In the genomic region with DNA sequence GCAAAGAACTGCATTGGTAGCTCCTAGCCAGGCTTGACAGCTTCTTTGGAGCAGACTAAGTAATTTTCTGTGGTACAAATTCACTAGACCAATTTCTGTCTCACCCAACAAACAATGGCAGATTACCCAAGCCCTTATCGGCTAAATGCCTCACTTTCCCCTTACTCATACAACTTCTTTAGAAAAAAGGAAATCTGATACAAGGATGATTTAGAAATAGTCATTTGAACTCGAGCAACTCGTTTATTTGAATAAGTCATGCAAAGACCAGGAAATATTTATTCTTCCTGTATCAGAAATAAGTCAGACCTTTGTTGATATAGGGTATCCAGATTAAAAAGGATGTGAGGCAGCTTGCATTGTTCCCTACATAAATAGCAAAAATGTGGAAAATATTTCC, we compare ENCODE assay signal across 27 cellular contexts.
DNase-seq lines count a peak whose midpoint lies in the region; ATAC-seq, FAIRE-seq and TF ChIP-seq lines count a peak whose summit lies in the region.
"Had no signal": no experiment of that assay in that cellular context is flagged by ENCODE, and none has a peak within 500 bp of the region (broad histone marks: within the 10 kb centered on the region; RNA-seq: fewer than 3 reads in every experiment).

No MANE protein-coding gene starts in this region.

- peak; percentile 81 for ATAC-seq in PC-3
- ATAC-seq in GM21367 (IDR thresholded peaks at IDR 0.05; ENCODE audit: unreplicated experiment): no peak
- ATAC-seq in HepG2: no peak
- ATAC-seq: activated CD8-positive, alpha-beta T cell treated with anti-CD3 and anti-CD28 coated beads for 36 hours; activated naive CD8-positive, alpha-beta T cell treated with anti-CD3 and anti-CD28 coated beads, Interleukin-2, amount 50 U/mL, for 24 hours; gastrocnemius medialis; pancreas; right lobe of liver had no signal

- H3K9me3 Mint-ChIP-seq in nephron: no peaks in the 10 kb centered on the region

- TF ChIP-seq RAD21 in HepG2 (CRISPR knock-in tag; IDR thresholded peaks at IDR 0.05): no peak

- TF ChIP-seq EP300 in HepG2 (IDR thresholded peaks at IDR 0.05; ENCODE audit: low read depth in 2 of 2, low read length in 2 of 2) (no peak), HepG2 (CRISPR knock-in tag; IDR thresholded peaks at IDR 0.05; ENCODE audit: borderline replicate concordance) (no peak)

- H3K79me2 ChIP-seq in PC-3 (ENCODE audit: low read length) (no peaks in the 10 kb centered on the region), HepG2 (ENCODE audit: insufficient read depth, low read length) (no peaks in the 10 kb centered on the region)

- BruUV-seq in PC-3 (replicated peaks; lab: Mats Ljungman, UMichigan) (no TSS peak), HepG2 (replicated peaks; lab: Mats Ljungman, UMichigan) (no TSS peak)

- no peak overlapping the region for H2AFZ ChIP-seq in PC-3 (ENCODE audit: low read length)
- H2AFZ ChIP-seq in HepG2 (ENCODE audit: low read length): no peak overlapping the region

- FAIRE-seq in HepG2 (lab: Jason Lieb, UNC): no peak
- FAIRE-seq: keratinocyte, pancreas had no signal

- H3K27ac ChIP-seq in PC-3 (ENCODE audit: low read length): peak overlapping the region; percentile 68
- H3K27ac ChIP-seq in HepG2 (ENCODE audit: extremely low read length, insufficient read depth, low read length): no peak overlapping the region
- H3K27ac ChIP-seq: gastrocnemius medialis, KMS-11, right lobe of liver, transverse colon had no signal

- H3K4me1 Mint-ChIP-seq in nephron: peaks cover 13% of the 10 kb centered on the region
- H3K4me1 Mint-ChIP-seq: activated naive CD8-positive, alpha-beta T cell treated with anti-CD3 and anti-CD28 coated beads, Interleukin-2, amount 50 U/mL, for 24 hours; naive B cell had no signal

- TF ChIP-seq CTCF in AG09319 (IDR thresholded peaks at IDR 0.05; ENCODE audit: low read depth, low read length) (no peak), PC-3 (conservative IDR thresholded peaks at IDR 0.05; ENCODE audit: low read depth, low read length) (no peak), nephron (IDR thresholded peaks at IDR 0.05; ENCODE audit: unreplicated experiment in 3 of 3) (no peak), HepG2 (CRISPR knock-in tag; IDR thresholded peaks at IDR 0.05) (no peak)

- H3K9me3 ChIP-seq in PC-3 (ENCODE audit: low read length) (no peaks in the 10 kb centered on the region), HepG2 (ENCODE audit: low read length) (no peaks in the 10 kb centered on the region)
- H3K9me3 ChIP-seq: gastrocnemius medialis, HAP-1, pancreas, right lobe of liver, transverse colon had no signal

- no peaks in the 10 kb centered on the region for H4K20me1 ChIP-seq in PC-3 (ENCODE audit: low read length)
- H4K20me1 ChIP-seq in HepG2 (ENCODE audit: insufficient read depth, low read length): no peaks in the 10 kb centered on the region

- H3K4me1 ChIP-seq in PC-3 (ENCODE audit: insufficient read depth, low read length): peaks cover 45% of the 10 kb centered on the region
- no peaks in the 10 kb centered on the region for H3K4me1 ChIP-seq in HepG2 (ENCODE audit: insufficient read depth, low read length)
- H3K4me1 ChIP-seq: gastrocnemius medialis, pancreas had no signal

- in situ Hi-C loops in HepG2 (cut with HindIII; ENCODE audit: extremely low pct_ligation_motif_present, low pct_unique_long_range_greater_than_20kb): no loop called here

- H3F3A ChIP-seq in PC-3 (ENCODE audit: low read length, unreplicated experiment): peaks cover 5% of the 10 kb centered on the region

- POLR2A ChIA-PET in PC-3 (lab: Charles Lee; ENCODE audit: unreplicated experiment): no interaction called here
- POLR2A ChIA-PET in HepG2 (lab: Yijun Ruan, JAX): no interaction called here

- peak overlapping the region in 2 of 3 experiments; percentile 5 to 35 for H3K27ac Mint-ChIP-seq in nephron
- H3K27ac Mint-ChIP-seq: activated CD8-positive, alpha-beta T cell treated with anti-CD3 and anti-CD28 coated beads for 36 hours; activated naive CD8-positive, alpha-beta T cell treated with anti-CD3 and anti-CD28 coated beads, Interleukin-2, amount 50 U/mL, for 24 hours; naive B cell; stimulated activated naive CD8-positive, alpha-beta T cell treated with anti-CD3 and anti-CD28 coated beads, Interleukin-15, Interleukin-2, amounts not matched to agents 100 ng/mL and 50 ng/mL, for 24 hours had no signal

- H3K36me3 Mint-ChIP-seq in nephron (ENCODE audit: low read depth): no peaks in the 10 kb centered on the region
- H3K36me3 Mint-ChIP-seq: naive B cell had no signal

- CTCF ChIA-PET in PC-3 (lab: Charles Lee) (no interaction called here), HepG2 (lab: Yijun Ruan, JAX; ENCODE audit: low intra/inter-chr PET ratio, low total read pairs) (no interaction called here)

- H3K9ac ChIP-seq in PC-3 (ENCODE audit: low read length): no peak overlapping the region
- no peak overlapping the region for H3K9ac ChIP-seq in HepG2 (ENCODE audit: insufficient read depth, low read depth, low read length)
- H3K9ac ChIP-seq: KMS-11 had no signal

- no peak overlapping the region for H3K4me3 ChIP-seq in PC-3 (ENCODE audit: low read length)
- H3K4me3 ChIP-seq in HepG2 (replicated peaks in 1 of 3; ENCODE audit: insufficient read depth in 1 of 3, low read depth in 2 of 3, low read length in 3 of 3): no peak overlapping the region
- H3K4me3 ChIP-seq: gastrocnemius medialis, HAP-1, pancreas, right lobe of liver, transverse colon had no signal

- no peak overlapping the region for H3K4me3 Mint-ChIP-seq in nephron
- H3K4me3 Mint-ChIP-seq: activated CD8-positive, alpha-beta T cell treated with anti-CD3 and anti-CD28 coated beads for 36 hours; activated naive CD8-positive, alpha-beta T cell treated with anti-CD3 and anti-CD28 coated beads, Interleukin-2, amount 50 U/mL, for 24 hours; naive B cell; stimulated activated naive CD8-positive, alpha-beta T cell treated with anti-CD3 and anti-CD28 coated beads, Interleukin-15, Interleukin-2, amounts not matched to agents 100 ng/mL and 50 ng/mL, for 24 hours had no signal

- H3K27me3 Mint-ChIP-seq in nephron (ENCODE audit: low read depth): no peaks in the 10 kb centered on the region
- H3K27me3 Mint-ChIP-seq: activated CD8-positive, alpha-beta T cell treated with anti-CD3 and anti-CD28 coated beads for 36 hours; activated naive CD8-positive, alpha-beta T cell treated with anti-CD3 and anti-CD28 coated beads, Interleukin-2, amount 50 U/mL, for 24 hours; naive B cell; stimulated activated naive CD8-positive, alpha-beta T cell treated with anti-CD3 and anti-CD28 coated beads, Interleukin-15, Interleukin-2, amounts not matched to agents 100 ng/mL and 50 ng/mL, for 24 hours had no signal

- peak; percentile 52 for DNase-seq in AG09319 (ENCODE audit: extremely low read depth, low read depth)
- DNase-seq in PC-3: peak; percentile 87
- peak; percentile 17 for DNase-seq in dedifferentiated amniotic fluid mesenchymal stem cell (ENCODE audit: extremely low spot score)
- no peak for DNase-seq in HepG2 (ENCODE audit: low spot score)
- DNase-seq in NCI-H1105 treated with DMSO at 0.1 percent for 48 hours (lab: John Stamatoyannopoulos, UW): no peak
- no peak for DNase-seq in NCI-H526 (lab: John Stamatoyannopoulos, UW)
- DNase-seq: activated CD8-positive, alpha-beta T cell treated with anti-CD3 and anti-CD28 coated beads for 36 hours; activated gamma-delta T cell; activated naive CD8-positive, alpha-beta T cell treated with anti-CD3 and anti-CD28 coated beads, Interleukin-2, amount 50 U/mL, for 24 hours; gastrocnemius medialis; GF-D8; hypothalamus; mesendoderm; naive B cell; NCI-H187 treated with DMSO at 0.1 percent for 48 hours; NCI-H345; NCI-H82; pancreas; right lobe of liver; Right ventricle myocardium superior; transverse colon had no signal

- H3K36me3 ChIP-seq in PC-3 (ENCODE audit: low read depth, low read length) (no peaks in the 10 kb centered on the region), HepG2 (replicated peaks in 1 of 2; ENCODE audit: control insufficient read depth in 1 of 2, insufficient read depth in 2 of 2, low read length in 2 of 2) (no peaks in the 10 kb centered on the region)
- H3K36me3 ChIP-seq: gastrocnemius medialis, HAP-1, pancreas, right lobe of liver, transverse colon had no signal

- no peaks in the 10 kb centered on the region for H3K27me3 ChIP-seq in PC-3 (ENCODE audit: low read length)
- H3K27me3 ChIP-seq in HepG2 (ENCODE audit: control insufficient read depth in 1 of 2, insufficient read depth in 2 of 2, low read length in 2 of 2): no peaks in the 10 kb centered on the region
- H3K27me3 ChIP-seq: gastrocnemius medialis, pancreas, right lobe of liver, transverse colon had no signal

- H3K4me2 ChIP-seq in PC-3 (ENCODE audit: low read length) (peak overlapping the region; percentile 47; the same call in 1 of the 2 replicates), HepG2 (ENCODE audit: low read depth, low read length) (no peak overlapping the region)
- H3K4me2 ChIP-seq: KMS-11 had no signal

- intact Hi-C loops in PC-3 (cut with micrococcal nuclease) (loop anchor here (2.0 kb wide), 1 partner anchor 14 kb away; no protein-coding TSS in a partner anchor), HepG2 (cut with micrococcal nuclease; ENCODE audit: unreplicated experiment) (loop anchor here (10.0 kb wide), 1 partner anchor 988 kb away; no protein-coding TSS in a partner anchor)

- WGBS in HepG2 (ENCODE audit: low lambda C conversion rate): 0% methylated on average over 3 of the region's 3 CpGs

- no peaks in the 10 kb centered on the region for H3K9me2 ChIP-seq in PC-3 (replicated peaks; ENCODE audit: low read length)

- no peak for TF ChIP-seq POLR2A in HepG2 (IDR thresholded peaks at IDR 0.05; ENCODE audit: insufficient read depth in 1 of 2, low read depth in 2 of 2, low read length in 2 of 2)

TF ChIP-seq in HepG2, 621 proteins besides CTCF, POLR2A, EP300 and RAD21 (continues in another document):
- TF ChIP-seq, protein P1, sequence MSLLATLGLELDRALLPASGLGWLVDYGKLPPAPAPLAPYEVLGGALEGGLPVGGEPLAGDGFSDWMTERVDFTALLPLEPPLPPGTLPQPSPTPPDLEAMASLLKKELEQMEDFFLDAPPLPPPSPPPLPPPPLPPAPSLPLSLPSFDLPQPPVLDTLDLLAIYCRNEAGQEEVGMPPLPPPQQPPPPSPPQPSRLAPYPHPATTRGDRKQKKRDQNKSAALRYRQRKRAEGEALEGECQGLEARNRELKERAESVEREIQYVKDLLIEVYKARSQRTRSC (CRISPR knock-in tag; IDR thresholded peaks at IDR 0.05; ENCODE audit: low read depth): no peak
- TF ChIP-seq KMT2B (CRISPR knock-in tag; IDR thresholded peaks at IDR 0.05) (no peak), ISX (CRISPR knock-in tag; conservative IDR thresholded peaks at IDR 0.05) (no peak)

Comparison
In these comparisons a context has a peak if more than half of its experiments do, and no peak if none do; other contexts are left out.
1. DNase-seq: peak in AG09319 (single experiment), PC-3 (single experiment) and dedifferentiated amniotic fluid mesenchymal stem cell (single experiment); none in HepG2 (single experiment), NCI-H1105 treated with DMSO at 0.1 percent for 48 hours (single experiment) and NCI-H526 (0 of 2).